11 cellular contexts compared by ENCODE assay signal in the genomic region with DNA sequence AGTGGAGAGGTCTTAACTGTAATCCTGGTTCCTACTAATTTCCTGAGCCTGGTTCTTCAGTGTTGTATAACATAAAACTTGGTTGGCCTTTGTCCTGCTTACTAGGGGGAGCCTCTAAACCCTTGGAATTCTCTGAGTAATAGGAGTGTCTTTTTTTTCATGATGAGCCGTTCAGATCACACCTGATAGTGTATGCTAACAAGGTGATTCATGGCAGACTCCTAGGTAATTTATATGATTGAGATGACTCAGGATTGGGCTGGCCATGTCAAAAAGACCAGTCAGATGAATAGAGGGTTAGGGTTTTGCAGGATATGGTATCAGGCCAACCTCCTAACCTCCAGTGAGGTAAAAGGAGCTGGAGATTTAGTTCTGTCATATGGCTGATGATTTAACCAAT.
"Had no signal": no experiment of that assay in that cellular context is flagged by ENCODE, and none has a peak within 500 bp of the region (broad histone marks: within the 10 kb centered on the region; RNA-seq: fewer than 3 reads in every experiment).

No MANE protein-coding gene starts in this region.

- H3K36me3 ChIP-seq: pancreas, thyroid gland, vagina had no signal

- FAIRE-seq: pancreas had no signal

- H3K27me3 ChIP-seq: body of pancreas, pancreas, thyroid gland, vagina had no signal

- H3K27ac ChIP-seq: body of pancreas, pancreas, thyroid gland, vagina had no signal

- H3K4me3 ChIP-seq: body of pancreas, pancreas, thyroid gland, vagina had no signal

- H3K4me1 ChIP-seq: body of pancreas, pancreas, thyroid gland, vagina had no signal

- DNase-seq: activated naive CD4-positive, alpha-beta T cell treated with anti-CD3 and anti-CD28 coated beads, Interleukin-2, amount 10 ng/mL, durations not matched to agents 7 days and 5 days; amniotic stem cell; body of pancreas; effector memory CD8-positive, alpha-beta T cell; pancreas; retina; stimulated activated CD4-positive, alpha-beta T cell treated with anti-CD3 and anti-CD28 coated beads, Interleukin-15, amount 100 ng/mL, for 24 hours; stimulated activated CD4-positive, alpha-beta T cell treated with anti-CD3 and anti-CD28 coated beads, Interleukin-4, amount 100 ng/mL, for 24 hours; thyroid gland had no signal

- H3K9me3 ChIP-seq: body of pancreas, pancreas, thyroid gland, vagina had no signal

- ATAC-seq: body of pancreas; effector memory CD8-positive, alpha-beta T cell; left lobe of liver; pancreas had no signal
